8 cellular contexts compared by ENCODE assay signal in the genomic region with DNA sequence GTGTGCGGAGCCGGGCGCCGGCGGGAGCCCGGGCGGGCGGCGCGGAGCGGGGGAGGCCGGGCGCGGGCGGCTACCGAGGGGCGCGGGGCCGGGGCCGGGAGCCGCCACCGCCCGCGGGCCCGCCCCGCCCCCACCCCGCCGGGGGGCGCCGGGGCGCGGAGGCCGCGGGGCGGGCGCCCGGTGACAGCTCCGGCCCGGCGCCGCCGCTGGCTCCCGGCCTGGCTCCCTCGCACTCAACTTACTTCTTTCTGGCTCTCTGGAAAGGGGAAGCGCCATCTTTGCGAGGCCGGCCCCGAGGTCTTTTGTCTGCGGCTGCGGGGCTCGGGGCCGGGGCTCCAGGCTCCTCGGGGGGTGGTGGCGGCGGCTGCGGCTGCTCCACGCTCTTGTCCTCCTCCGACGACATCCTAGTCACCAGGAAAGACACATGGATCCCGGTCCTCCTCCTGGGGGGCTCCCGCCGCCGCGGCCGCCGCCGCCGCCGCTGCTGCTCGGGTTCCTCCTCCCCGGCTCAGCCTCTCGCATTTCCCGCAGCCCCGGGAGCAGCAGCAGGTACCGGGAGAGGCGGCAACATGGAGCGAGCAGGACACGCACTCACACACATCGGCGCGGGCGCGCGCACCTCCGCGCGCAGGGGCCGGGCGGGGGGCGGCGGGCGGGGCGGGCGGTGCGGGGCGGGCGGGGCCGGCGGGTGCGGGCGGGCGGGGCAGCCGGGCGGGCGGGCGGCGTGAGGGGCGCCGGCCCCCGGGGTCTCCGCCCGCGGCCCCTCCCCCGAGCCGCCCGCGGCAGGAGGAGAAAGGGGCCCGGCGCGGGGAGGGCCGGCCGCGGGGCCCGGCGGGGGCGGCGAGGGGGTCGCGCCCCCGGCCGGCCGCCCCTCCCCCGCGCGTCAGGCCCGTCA. TPM values are rescaled to one million over a fixed set of nuclear protein-coding genes. Genes with fewer than 3 reads are reported as not detected.
A peak's percentile ranks its signal among the peaks of the same experiment; 100 is the strongest.
DNase-seq lines count a peak whose midpoint lies in the region; ATAC-seq and TF ChIP-seq lines count a peak whose summit lies in the region.

A gene (minus strand): TSS at position 620 of the 895 bp plus-strand sequence. CDS start 217 bp downstream, at position 403.

- peak within 1 kb of the TSS; percentile 94 for H3K4me3 Mint-ChIP-seq in activated naive CD8-positive, alpha-beta T cell treated with anti-CD3 and anti-CD28 coated beads, Interleukin-2, amount 50 U/mL, for 24 hours

- peak; percentile 75 for DNase-seq in NCI-H146 (lab: John Stamatoyannopoulos, UW)
- no peak for DNase-seq in NCI-H146 treated with DMSO at 0.1 percent for 48 hours (lab: John Stamatoyannopoulos, UW; ENCODE audit: unreplicated experiment)
- DNase-seq in SK-N-DZ (ENCODE audit: low spot score): peak; percentile 53
- DNase-seq in activated naive CD8-positive, alpha-beta T cell treated with anti-CD3 and anti-CD28 coated beads, Interleukin-2, amount 50 U/mL, for 24 hours: peak; percentile 51
- DNase-seq in heart right ventricle: peak; percentile 65 to 69
- DNase-seq in posterior vena cava (ENCODE audit: low spot score): peak; percentile 85
- peak; percentile 59 to 62 for DNase-seq in uterus

- H3K27me3 ChIP-seq in heart right ventricle: no peaks in the 10 kb centered on the region
- H3K27me3 ChIP-seq in uterus: no peaks in the 10 kb centered on the region

- peak within 1 kb of the TSS; percentile 93 to 100 (median 98) for H3K27ac ChIP-seq in heart right ventricle
- peak within 1 kb of the TSS; percentile 100 for H3K27ac ChIP-seq in uterus

- H3K4me1 Mint-ChIP-seq in activated naive CD8-positive, alpha-beta T cell treated with anti-CD3 and anti-CD28 coated beads, Interleukin-2, amount 50 U/mL, for 24 hours: peaks cover 34% of the 10 kb centered on the region

- TF ChIP-seq POLR2A in uterus (IDR thresholded peaks at IDR 0.05): peak; percentile 39 to 62

- peaks cover 2% of the 10 kb centered on the region for H3K36me3 Mint-ChIP-seq in activated naive CD8-positive, alpha-beta T cell treated with anti-CD3 and anti-CD28 coated beads, Interleukin-2, amount 50 U/mL, for 24 hours (ENCODE audit: low read depth)

- 1% methylated on average over 65 to 118 of the region's 136 CpGs for WGBS in heart right ventricle, 2 donors

- no peak for TF ChIP-seq CTCF in heart right ventricle (IDR thresholded peaks at IDR 0.05)
- peak in 1 of 4 experiments; percentile 3 for TF ChIP-seq CTCF in uterus (IDR thresholded peaks at IDR 0.05)

- H3K27ac Mint-ChIP-seq in activated naive CD8-positive, alpha-beta T cell treated with anti-CD3 and anti-CD28 coated beads, Interleukin-2, amount 50 U/mL, for 24 hours: peak within 1 kb of the TSS; percentile 90

- peak within 1 kb of the TSS; percentile 77 to 99 (median 92) for H3K4me3 ChIP-seq in heart right ventricle
- H3K4me3 ChIP-seq in uterus: peak within 1 kb of the TSS; percentile 97 to 100

- peak; percentile 17 for ATAC-seq in HG03159 (IDR thresholded peaks at IDR 0.05; ENCODE audit: unreplicated experiment)
- peak; percentile 21 for ATAC-seq in activated naive CD8-positive, alpha-beta T cell treated with anti-CD3 and anti-CD28 coated beads, Interleukin-2, amount 50 U/mL, for 24 hours
- peak in 7 of 8 donors; percentile 23 to 48 (median 43) for ATAC-seq in heart right ventricle

- peaks cover 4 to 40% (median 34%) of the 10 kb centered on the region in 9 donors for H3K4me1 ChIP-seq in heart right ventricle
- peaks cover 6 to 7% of the 10 kb centered on the region in 2 donors for H3K4me1 ChIP-seq in uterus

- intact Hi-C loops in heart right ventricle (cut with DNase I) (loop anchor here in 6 of 10 donors (1.0 to 10.0 kb wide), 4 partner anchors 27 to 101 kb away; no protein-coding TSS in a partner anchor), posterior vena cava (cut with DNase I) (no loop called here), uterus (cut with DNase I; ENCODE audit: low total_unique reads) (no loop called here)

- no peaks in the 10 kb centered on the region for H3K36me3 ChIP-seq in heart right ventricle
- H3K36me3 ChIP-seq in uterus: no peaks in the 10 kb centered on the region

- no peaks in the 10 kb centered on the region for H3K9me3 Mint-ChIP-seq in activated naive CD8-positive, alpha-beta T cell treated with anti-CD3 and anti-CD28 coated beads, Interleukin-2, amount 50 U/mL, for 24 hours

- H3K9me3 ChIP-seq in heart right ventricle (no peaks in the 10 kb centered on the region), uterus (no peaks in the 10 kb centered on the region)

- H3K27me3 Mint-ChIP-seq in activated naive CD8-positive, alpha-beta T cell treated with anti-CD3 and anti-CD28 coated beads, Interleukin-2, amount 50 U/mL, for 24 hours: no peaks in the 10 kb centered on the region

RNA-seq across cellular contexts. Expression of the gene that starts here (rescaled TPM):
- polyA plus RNA-seq in SK-N-DZ (2014; cell fraction: cytosol; rRNA removed): 11.7 and 12.5 TPM in 2 replicates
- polyA plus RNA-seq in SK-N-DZ (2014; cell fraction: nucleus; rRNA removed): 21.4 and 25.3 TPM in 2 replicates
- 10 to 100 TPM; 31.3 to 54.3 (median 47.5) TPM for total RNA-seq in heart right ventricle
- polyA plus RNA-seq in heart right ventricle: 10 to 100 TPM in 1 of 2 donors, 1 to 10 TPM in 1; 5.5 to 14.6 TPM
- 10 to 100 TPM; 78.8 to 88.9 TPM for total RNA-seq in posterior vena cava
- 100 to 1,000 TPM in 2 of 4 donors, 10 to 100 TPM in 2; 30.5 to 177 (median 90.0) TPM for total RNA-seq in uterus

Comparison
In these comparisons a context has a peak if more than half of its experiments do, and no peak if none do; other contexts are left out.
1. intact Hi-C loops: an anchor here in heart right ventricle (1.0 to 10.0 kb wide); none called in posterior vena cava and uterus.